ENCODE assay signal across 13 cellular contexts in the genomic region with DNA sequence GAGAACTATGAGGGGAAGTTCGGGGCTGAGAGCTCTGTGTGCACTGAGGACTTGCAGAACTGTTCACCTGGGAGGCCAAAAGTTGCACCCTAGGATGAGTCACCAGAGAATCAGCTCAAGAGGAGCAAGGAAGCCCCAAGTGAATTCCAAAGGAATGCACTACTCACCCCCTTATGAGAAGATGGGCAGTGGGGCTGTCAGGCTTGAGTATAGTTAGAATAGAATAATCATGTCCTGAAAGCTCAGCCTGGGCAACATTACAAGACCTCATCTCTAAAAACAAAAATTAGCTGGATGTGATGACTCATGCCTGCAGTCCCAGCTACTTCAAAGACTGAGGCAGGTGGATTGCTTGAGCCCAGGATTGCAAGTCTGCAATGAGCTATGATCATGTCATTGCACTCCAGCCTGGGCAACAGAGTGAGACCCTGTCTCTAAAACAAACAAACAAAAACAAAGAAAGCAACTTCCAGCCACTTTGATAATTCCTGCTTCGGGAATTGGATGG. TPM values are rescaled to one million over a fixed set of nuclear protein-coding genes. Genes with fewer than 3 reads are reported as not detected.
DNase-seq lines count a peak whose midpoint lies in the region; ATAC-seq and TF ChIP-seq lines count a peak whose summit lies in the region.
"Had no signal": no experiment of that assay in that cellular context is flagged by ENCODE, and none has a peak within 500 bp of the region (broad histone marks: within the 10 kb centered on the region; RNA-seq: fewer than 3 reads in every experiment).

No MANE protein-coding gene starts in this region.

- no peaks in the 10 kb centered on the region for H3K27me3 Mint-ChIP-seq in activated CD8-positive, alpha-beta T cell treated with anti-CD3 and anti-CD28 coated beads, Interleukin-2, amount 10 ng/mL, durations not matched to agents 7 days and 5 days (ENCODE audit: low read depth)
- no peaks in the 10 kb centered on the region for H3K27me3 Mint-ChIP-seq in activated CD8-positive, alpha-beta T cell treated with anti-CD3 and anti-CD28 coated beads for 36 hours
- no peaks in the 10 kb centered on the region for H3K27me3 Mint-ChIP-seq in WTC11 (ENCODE audit: low read depth)
- no peaks in the 10 kb centered on the region for H3K27me3 Mint-ChIP-seq in stimulated activated memory B cell treated with anti-CD40 and anti-IgM and Interleukin-4, amounts not matched to agents 10 μg/mL and 1 μg/mL and 100 μg/mL, for 72 hours
- H3K27me3 Mint-ChIP-seq: activated naive CD8-positive, alpha-beta T cell had no signal

- peaks cover 29% of the 10 kb centered on the region for H3K4me1 Mint-ChIP-seq in activated CD8-positive, alpha-beta T cell treated with anti-CD3 and anti-CD28 coated beads, Interleukin-2, amount 10 ng/mL, durations not matched to agents 7 days and 5 days (ENCODE audit: low read depth)
- peaks cover 5% of the 10 kb centered on the region for H3K4me1 Mint-ChIP-seq in activated CD8-positive, alpha-beta T cell treated with anti-CD3 and anti-CD28 coated beads for 36 hours (ENCODE audit: low read depth)
- peaks cover 9% of the 10 kb centered on the region for H3K4me1 Mint-ChIP-seq in WTC11
- H3K4me1 Mint-ChIP-seq in stimulated activated memory B cell treated with anti-CD40 and anti-IgM and Interleukin-4, amounts not matched to agents 10 μg/mL and 1 μg/mL and 100 μg/mL, for 72 hours, result peaks cover 46% of the 10 kb centered on the region

- no peak for TF ChIP-seq CTCF in activated CD8-positive, alpha-beta T cell treated with anti-CD3 and anti-CD28 coated beads for 36 hours (IDR thresholded peaks at IDR 0.05)
- TF ChIP-seq CTCF in WTC11 (IDR thresholded peaks at IDR 0.05), result no peak

- intact Hi-C loops in activated CD8-positive, alpha-beta T cell treated with anti-CD3 and anti-CD28 coated beads for 36 hours (cut with micrococcal nuclease), result no loop called here

- no peaks in the 10 kb centered on the region for H3K9me3 Mint-ChIP-seq in activated CD8-positive, alpha-beta T cell treated with anti-CD3 and anti-CD28 coated beads, Interleukin-2, amount 10 ng/mL, durations not matched to agents 7 days and 5 days (ENCODE audit: insufficient read depth)
- H3K9me3 Mint-ChIP-seq in activated CD8-positive, alpha-beta T cell treated with anti-CD3 and anti-CD28 coated beads for 36 hours, result no peaks in the 10 kb centered on the region
- no peaks in the 10 kb centered on the region for H3K9me3 Mint-ChIP-seq in WTC11
- no peaks in the 10 kb centered on the region for H3K9me3 Mint-ChIP-seq in stimulated activated memory B cell treated with anti-CD40 and anti-IgM and Interleukin-4, amounts not matched to agents 10 μg/mL and 1 μg/mL and 100 μg/mL, for 72 hours
- H3K9me3 Mint-ChIP-seq: H9 had no signal

- CTCF ChIA-PET in activated CD8-positive, alpha-beta T cell treated with anti-CD3 and anti-CD28 coated beads, Interleukin-2, amount 10 ng/mL, durations not matched to agents 7 days and 5 days (lab: Charles Lee), result interaction anchor here (0.7 to 1.5 kb wide), 5 partner anchors 27 to 117 kb away, joined by 3 to 5 read pairs (median 4); no protein-coding TSS in a partner anchor
- CTCF ChIA-PET in activated CD8-positive, alpha-beta T cell treated with anti-CD3 and anti-CD28 coated beads for 36 hours (lab: Charles Lee), result interaction anchor here (0.7 to 1.4 kb wide), 4 partner anchors 10 to 72 kb away, joined by 3 to 4 read pairs (median 3); no protein-coding TSS in a partner anchor
- CTCF ChIA-PET in WTC11 (lab: Charles Lee), result interaction anchor here (1.9 kb wide), 1 partner anchor 117 kb away, joined by 7 read pairs; no protein-coding TSS in a partner anchor

- DNase-seq in activated CD8-positive, alpha-beta T cell treated with anti-CD3 and anti-CD28 coated beads, Interleukin-2, amount 10 ng/mL, durations not matched to agents 7 days and 5 days, result no peak
- DNase-seq in activated CD8-positive, alpha-beta T cell treated with anti-CD3 and anti-CD28 coated beads for 36 hours, result no peak
- DNase-seq in WTC11 (ENCODE audit: low spot score) (no peak), glomerular visceral epithelial cell (ENCODE audit: extremely low spot score) (peak; percentile 12), COLO668 (lab: John Stamatoyannopoulos, UW; ENCODE audit: unreplicated experiment) (no peak)
- DNase-seq: H9, MM.1S, right lobe of liver, WERI-Rb-1 had no signal

- peaks cover 31% of the 10 kb centered on the region for H3K36me3 Mint-ChIP-seq in activated CD8-positive, alpha-beta T cell treated with anti-CD3 and anti-CD28 coated beads, Interleukin-2, amount 10 ng/mL, durations not matched to agents 7 days and 5 days (ENCODE audit: low read depth)
- peaks cover 19% of the 10 kb centered on the region for H3K36me3 Mint-ChIP-seq in activated CD8-positive, alpha-beta T cell treated with anti-CD3 and anti-CD28 coated beads for 36 hours (ENCODE audit: low read depth)
- peaks cover 23% of the 10 kb centered on the region for H3K36me3 Mint-ChIP-seq in WTC11
- peaks cover 26% of the 10 kb centered on the region for H3K36me3 Mint-ChIP-seq in stimulated activated memory B cell treated with anti-CD40 and anti-IgM and Interleukin-4, amounts not matched to agents 10 μg/mL and 1 μg/mL and 100 μg/mL, for 72 hours

- H3K4me3 Mint-ChIP-seq in activated CD8-positive, alpha-beta T cell treated with anti-CD3 and anti-CD28 coated beads, Interleukin-2, amount 10 ng/mL, durations not matched to agents 7 days and 5 days, result no peak overlapping the region
- no peak overlapping the region for H3K4me3 Mint-ChIP-seq in activated CD8-positive, alpha-beta T cell treated with anti-CD3 and anti-CD28 coated beads for 36 hours
- no peak overlapping the region for H3K4me3 Mint-ChIP-seq in WTC11
- H3K4me3 Mint-ChIP-seq in stimulated activated memory B cell treated with anti-CD40 and anti-IgM and Interleukin-4, amounts not matched to agents 10 μg/mL and 1 μg/mL and 100 μg/mL, for 72 hours, result no peak overlapping the region
- H3K4me3 Mint-ChIP-seq: activated naive CD8-positive, alpha-beta T cell; H9 had no signal

- no peak overlapping the region for H3K27ac Mint-ChIP-seq in activated CD8-positive, alpha-beta T cell treated with anti-CD3 and anti-CD28 coated beads, Interleukin-2, amount 10 ng/mL, durations not matched to agents 7 days and 5 days
- H3K27ac Mint-ChIP-seq in activated CD8-positive, alpha-beta T cell treated with anti-CD3 and anti-CD28 coated beads for 36 hours, result no peak overlapping the region
- H3K27ac Mint-ChIP-seq in WTC11, result 0 out of 2 replicates have a peak overlapping the region, but pooled peaks have one; percentile 53
- H3K27ac Mint-ChIP-seq in stimulated activated memory B cell treated with anti-CD40 and anti-IgM and Interleukin-4, amounts not matched to agents 10 μg/mL and 1 μg/mL and 100 μg/mL, for 72 hours, result peak overlapping the region; percentile 7
- H3K27ac Mint-ChIP-seq: activated naive CD8-positive, alpha-beta T cell had no signal

- POLR2A ChIA-PET in activated CD8-positive, alpha-beta T cell treated with anti-CD3 and anti-CD28 coated beads, Interleukin-2, amount 10 ng/mL, durations not matched to agents 7 days and 5 days (lab: Charles Lee), result interaction anchor here (1.5 kb wide), 1 partner anchor 28 kb away, joined by 3 read pairs; no protein-coding TSS in a partner anchor
- POLR2A ChIA-PET in activated CD8-positive, alpha-beta T cell treated with anti-CD3 and anti-CD28 coated beads for 36 hours (lab: Charles Lee), result interaction anchor here (0.9 kb wide), 1 partner anchor 15 kb away, joined by 3 read pairs; no protein-coding TSS in a partner anchor
- POLR2A ChIA-PET in WTC11 (lab: Charles Lee), result interaction anchor here (0.6 kb wide), 1 partner anchor 18 kb away, joined by 3 read pairs; no protein-coding TSS in a partner anchor

- peak; percentile 23 for ATAC-seq in activated CD8-positive, alpha-beta T cell treated with anti-CD3 and anti-CD28 coated beads, Interleukin-2, amount 10 ng/mL, durations not matched to agents 7 days and 5 days
- ATAC-seq in activated CD8-positive, alpha-beta T cell treated with anti-CD3 and anti-CD28 coated beads for 36 hours, result no peak
- ATAC-seq in WTC11 (no peak), HG02798 (IDR thresholded peaks at IDR 0.05; ENCODE audit: poor library complexity, unreplicated experiment) (no peak), HG03521 (IDR thresholded peaks at IDR 0.05; ENCODE audit: unreplicated experiment) (no peak)
- ATAC-seq in stimulated activated memory B cell treated with anti-CD40 and anti-IgM and Interleukin-4, amounts not matched to agents 10 μg/mL and 1 μg/mL and 100 μg/mL, for 72 hours, result peak; percentile 44

TF ChIP-seq in WTC11, 78 proteins besides CTCF, POLR2A, EP300 and RAD21 (continues in another document):
- no peak for TF ChIP-seq SP1 (CRISPR knock-in tag; conservative IDR thresholded peaks at IDR 0.05)
- TF ChIP-seq ZNF317 (CRISPR knock-in tag; IDR thresholded peaks at IDR 0.05; ENCODE audit: borderline replicate concordance, low read depth), result no peak
- no peak for TF ChIP-seq NR3C1 (CRISPR knock-in tag; conservative IDR thresholded peaks at IDR 0.05; ENCODE audit: low read depth)

RNA-seq across cellular contexts. Expression of a gene that starts 30.0 kb away (rescaled TPM):
- total RNA-seq in activated CD8-positive, alpha-beta T cell treated with anti-CD3 and anti-CD28 coated beads, Interleukin-2, amount 10 ng/mL, durations not matched to agents 7 days and 5 days, result 10 to 100 TPM; 26.0 to 27.7 TPM
- 10 to 100 TPM; 24.0 to 25.7 TPM for total RNA-seq in activated CD8-positive, alpha-beta T cell treated with anti-CD3 and anti-CD28 coated beads for 36 hours
- total RNA-seq in WTC11 (2021), result 9.8 to 13.8 TPM (median 11.8 TPM) in 3 replicates

Comparison
In these comparisons a context has a peak if more than half of its experiments do, and no peak if none do; other contexts are left out.
1. ATAC-seq: peak in activated CD8-positive, alpha-beta T cell treated with anti-CD3 and anti-CD28 coated beads, Interleukin-2, amount 10 ng/mL, durations not matched to agents 7 days and 5 days (single experiment) and stimulated activated memory B cell treated with anti-CD40 and anti-IgM and Interleukin-4, amounts not matched to agents 10 μg/mL and 1 μg/mL and 100 μg/mL, for 72 hours (single experiment); none in activated CD8-positive, alpha-beta T cell treated with anti-CD3 and anti-CD28 coated beads for 36 hours (single experiment), WTC11 (single experiment), HG02798 (single experiment) and HG03521 (single experiment).
2. H3K27ac Mint-ChIP-seq: peak in WTC11 (single experiment) and stimulated activated memory B cell treated with anti-CD40 and anti-IgM and Interleukin-4, amounts not matched to agents 10 μg/mL and 1 μg/mL and 100 μg/mL, for 72 hours (single experiment); none in activated CD8-positive, alpha-beta T cell treated with anti-CD3 and anti-CD28 coated beads, Interleukin-2, amount 10 ng/mL, durations not matched to agents 7 days and 5 days (single experiment) and activated CD8-positive, alpha-beta T cell treated with anti-CD3 and anti-CD28 coated beads for 36 hours (single experiment).